ENCODE assay signal across 22 cellular contexts in genomic region chr5:57453728-57454127, GRCh38. TPM values are rescaled to one million over a fixed set of nuclear protein-coding genes. Genes with fewer than 3 reads are reported as not detected.
"Had no signal": no experiment of that assay in that cellular context is flagged by ENCODE, and none has a peak within 500 bp of the region (broad histone marks: within the 10 kb centered on the region; RNA-seq: fewer than 3 reads in every experiment).

No MANE protein-coding gene starts in this region.

- H3K27ac ChIP-seq: colonic mucosa, esophagus muscularis mucosa had no signal

- H3K9me3 ChIP-seq: colonic mucosa, esophagus muscularis mucosa had no signal

- H3K36me3 ChIP-seq: colonic mucosa, esophagus muscularis mucosa had no signal

- H3K4me1 ChIP-seq: colonic mucosa had no signal

- H3K4me3 ChIP-seq: colonic mucosa, esophagus muscularis mucosa had no signal

- DNase-seq: activated B cell treated with CpG ODN at 0.5 μM for 24 hours; activated CD4-positive, alpha-beta T cell treated with anti-CD3 and anti-CD28 coated beads for 4 hours; activated CD4-positive, alpha-beta T cell treated with anti-CD3 and anti-CD28 coated beads, Interleukin-2, amount 50 U/mL, for 48 hours; activated CD8-positive, alpha-beta memory T cell treated with anti-CD3 and anti-CD28 coated beads, Interleukin-2, amount 50 U/mL, for 48 hours; activated naive CD4-positive, alpha-beta T cell; activated naive CD8-positive, alpha-beta T cell treated with anti-CD3 and anti-CD28 coated beads for 36 hours; activated T-cell treated with anti-CD3 and anti-CD28 coated beads, Interleukin-2, amount 50 U/mL, for 4 hours; colonic mucosa; left ventricle myocardium superior; naive B cell; occipital lobe; small intestine; stimulated activated CD4-positive, alpha-beta T cell treated with anti-CD3 and anti-CD28 coated beads, Interleukin-2, amount 100 ng/mL, for 24 hours; T-cell had no signal

- H3K27me3 ChIP-seq: colonic mucosa, esophagus muscularis mucosa had no signal

- ATAC-seq: activated T-cell treated with anti-CD3 and anti-CD28 coated beads, Interleukin-2, amount 50 U/mL, for 4 hours; left ventricle myocardium superior; stimulated activated memory B cell treated with anti-CD40 and anti-IgM and Interleukin-4, amounts not matched to agents 10 μg/mL and 1 μg/mL and 100 μg/mL, for 72 hours; T-cell had no signal

RNA-seq across cellular contexts. Expression of gene ACTBL2, which starts 28.9 kb away (rescaled TPM):
- total RNA-seq: activated B cell treated with CpG ODN at 0.5 μM for 24 hours; activated CD8-positive, alpha-beta memory T cell treated with anti-CD3 and anti-CD28 coated beads for 36 hours; activated naive CD8-positive, alpha-beta T cell treated with anti-CD3 and anti-CD28 coated beads for 36 hours; activated T-cell treated with anti-CD3 and anti-CD28 coated beads, Interleukin-2, amount 50 U/mL, for 4 hours; activated T-helper 2 cell treated with anti-CD3 and anti-CD28 coated beads, Interferon-gamma antibody, Interleukin-2, Interleukin-4, amounts not matched to agents 10 μg/mL and 5 μg/mL and 100 μg/mL, durations not matched to agents 14 hours and 24 hours and 36 hours; colonic mucosa; esophagus muscularis mucosa; frontal cortex; left ventricle myocardium superior; mononuclear cell; neural crest cell; occipital lobe; sciatic nerve; T-cell had no signal
- polyA plus RNA-seq: small intestine had no signal
